Comparison of ENCODE assay signal across 28 cellular contexts in genomic region chr6:1654095-1654494, GRCh38. TPM values are rescaled to one million over a fixed set of nuclear protein-coding genes. Genes with fewer than 3 reads are reported as not detected.
"Had no signal": no experiment of that assay in that cellular context is flagged by ENCODE, and none has a peak within 500 bp of the region (broad histone marks: within the 10 kb centered on the region; RNA-seq: fewer than 3 reads in every experiment).

No MANE protein-coding gene starts in this region.

- H3K27me3 Mint-ChIP-seq: activated CD4-positive, alpha-beta T cell treated with anti-CD3 and anti-CD28 coated beads, Interleukin-2, amount 10 ng/mL, durations not matched to agents 24 days and 14 days had no signal

- DNase-seq: activated CD4-positive, alpha-beta T cell treated with anti-CD3 and anti-CD28 coated beads, Interleukin-2, amount 10 ng/mL, durations not matched to agents 24 days and 14 days; activated CD4-positive, alpha-beta T cell treated with anti-CD3 and anti-CD28 coated beads, Interleukin-2, amount 50 U/mL, for 4 hours; activated CD8-positive, alpha-beta T cell treated with anti-CD3 and anti-CD28 coated beads, Interleukin-2, amount 10 ng/mL, durations not matched to agents 7 days and 5 days; activated gamma-delta T cell treated with Interleukin-2 at 50 U/mL for 16 hours; activated naive CD4-positive, alpha-beta T cell treated with anti-CD3 and anti-CD28 coated beads for 36 hours; activated T-cell treated with anti-CD3 and anti-CD28 coated beads for 4 hours; activated T-cell treated with anti-CD3 and anti-CD28 coated beads, Interleukin-2, amount 50 U/mL, for 4 hours; adrenal gland; body of pancreas; Karpas-422; KBM-7; NCI-H1105 treated with DMSO at 0.1 percent for 48 hours; NCI-H1436; NCI-H1694; NCI-H1930; NCI-H2081 treated with DMSO at 0.1 percent for 48 hours; NCI-H345; NCI-H524 treated with DMSO at 0.1 percent for 48 hours; PC-3; Peyer's patch; SIG-M5; T-helper 1 cell; T-helper 2 cell; T1000 had no signal

- H3K36me3 Mint-ChIP-seq: activated naive CD4-positive, alpha-beta T cell treated with anti-CD3 and anti-CD28 coated beads, Interleukin-2, amount 50 U/mL, for 72 hours had no signal

- H3K4me3 Mint-ChIP-seq: activated CD4-positive, alpha-beta T cell treated with anti-CD3 and anti-CD28 coated beads, Interleukin-2, amount 10 ng/mL, durations not matched to agents 24 days and 14 days; activated CD8-positive, alpha-beta T cell treated with anti-CD3 and anti-CD28 coated beads, Interleukin-2, amount 10 ng/mL, durations not matched to agents 7 days and 5 days; activated naive CD4-positive, alpha-beta T cell treated with anti-CD3 and anti-CD28 coated beads for 36 hours; activated T-cell treated with anti-CD3 and anti-CD28 coated beads, Interleukin-2, amount 50 U/mL, for 4 hours; activated T-helper 1 cell treated with anti-CD3 and anti-CD28 coated beads, Interleukin-12 subunit alpha, Interleukin-12 subunit beta, Interleukin-2, Interleukin-4 antibody, amounts not matched to agents 30 ng/mL and 10 ng/mL and 1 ng/mL, durations not matched to agents 14 hours and 24 hours and 36 hours had no signal

- ATAC-seq: activated CD8-positive, alpha-beta T cell treated with anti-CD3 and anti-CD28 coated beads, Interleukin-2, amount 10 ng/mL, durations not matched to agents 7 days and 5 days; activated naive CD4-positive, alpha-beta T cell treated with anti-CD3 and anti-CD28 coated beads, Interleukin-2, amount 50 U/mL, for 72 hours; activated T-cell treated with anti-CD3 and anti-CD28 coated beads, Interleukin-2, amount 50 U/mL, for 4 hours; body of pancreas; PC-3; Right ventricle myocardium inferior; SK-N-SH treated with all-trans-retinoic acid at 6 μM for 48 hours had no signal

- H3K9me3 Mint-ChIP-seq: activated CD4-positive, alpha-beta T cell treated with anti-CD3 and anti-CD28 coated beads, Interleukin-2, amount 10 ng/mL, durations not matched to agents 24 days and 14 days; activated naive CD4-positive, alpha-beta T cell treated with anti-CD3 and anti-CD28 coated beads for 36 hours; activated naive CD4-positive, alpha-beta T cell treated with anti-CD3 and anti-CD28 coated beads, Interleukin-2, amount 50 U/mL, for 72 hours; activated T-cell treated with anti-CD3 and anti-CD28 coated beads, Interleukin-2, amount 50 U/mL, for 4 hours; activated T-helper 1 cell treated with anti-CD3 and anti-CD28 coated beads, Interleukin-12 subunit alpha, Interleukin-12 subunit beta, Interleukin-2, Interleukin-4 antibody, amounts not matched to agents 30 ng/mL and 10 ng/mL and 1 ng/mL, durations not matched to agents 14 hours and 24 hours and 36 hours had no signal

- H3K4me1 Mint-ChIP-seq: activated CD4-positive, alpha-beta T cell treated with anti-CD3 and anti-CD28 coated beads, Interleukin-2, amount 10 ng/mL, durations not matched to agents 24 days and 14 days had no signal

- H3K27ac Mint-ChIP-seq: activated CD4-positive, alpha-beta T cell treated with anti-CD3 and anti-CD28 coated beads, Interleukin-2, amount 10 ng/mL, durations not matched to agents 24 days and 14 days; activated CD8-positive, alpha-beta T cell treated with anti-CD3 and anti-CD28 coated beads, Interleukin-2, amount 10 ng/mL, durations not matched to agents 7 days and 5 days; activated naive CD4-positive, alpha-beta T cell treated with anti-CD3 and anti-CD28 coated beads for 36 hours; activated naive CD4-positive, alpha-beta T cell treated with anti-CD3 and anti-CD28 coated beads, Interleukin-2, amount 50 U/mL, for 72 hours; activated T-helper 1 cell treated with anti-CD3 and anti-CD28 coated beads, Interleukin-12 subunit alpha, Interleukin-12 subunit beta, Interleukin-2, Interleukin-4 antibody, amounts not matched to agents 30 ng/mL and 10 ng/mL and 1 ng/mL, durations not matched to agents 14 hours and 24 hours and 36 hours had no signal

RNA-seq across cellular contexts. Expression of gene FOXC1, which starts 44.4 kb away (rescaled TPM):
- total RNA-seq: activated CD8-positive, alpha-beta T cell treated with anti-CD3 and anti-CD28 coated beads, Interleukin-2, amount 10 ng/mL, durations not matched to agents 7 days and 5 days; activated naive CD4-positive, alpha-beta T cell treated with anti-CD3 and anti-CD28 coated beads for 36 hours had no signal
